ENCODE assay signal across 1 cellular context in the genomic region with DNA sequence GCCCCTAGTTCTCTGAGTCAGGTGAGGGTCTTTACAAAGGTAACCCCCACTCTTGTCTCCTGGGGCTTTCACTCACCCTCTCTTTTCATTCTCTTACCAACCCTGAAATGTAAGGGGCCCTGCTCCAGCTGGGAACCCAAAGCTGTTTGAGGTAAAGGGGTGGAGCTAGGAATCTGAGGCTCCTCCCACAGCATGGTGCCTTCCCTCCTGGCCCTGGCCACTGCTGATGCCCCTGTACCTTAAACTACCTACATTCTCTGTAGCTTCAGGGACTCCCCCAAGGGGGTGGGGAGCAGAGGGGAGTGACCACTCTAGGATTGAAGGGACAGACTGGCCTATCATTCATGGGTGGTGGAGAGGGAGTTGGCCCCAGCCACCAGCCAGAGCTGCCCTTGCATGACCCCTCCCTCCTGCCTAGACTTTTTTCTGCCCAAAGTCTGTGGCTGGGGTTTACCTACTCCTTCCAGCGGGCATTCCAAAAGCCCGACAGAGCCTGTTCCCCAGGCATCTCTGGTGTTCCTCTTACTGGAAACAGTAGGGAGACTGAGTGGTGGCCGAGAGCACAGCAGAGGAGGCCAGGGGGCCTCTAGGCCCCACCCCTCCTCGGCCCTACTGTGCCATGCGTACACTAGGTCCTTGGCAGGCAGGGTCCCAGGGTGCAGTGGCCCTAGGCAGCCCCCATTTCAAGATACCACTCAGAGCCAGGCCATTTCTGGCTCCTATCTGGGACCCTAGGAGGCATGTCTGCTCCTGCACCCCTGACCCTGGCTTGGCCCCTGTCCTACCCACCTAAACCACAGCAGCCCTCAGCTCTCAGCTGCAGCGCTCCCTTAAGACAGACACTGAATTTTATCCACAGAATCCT.
TF ChIP-seq lines count a peak whose summit lies in the region.

No MANE protein-coding gene starts in this region.

TF ChIP-seq in K562, 482 proteins besides CTCF, POLR2A, EP300 and RAD21:
- TF ChIP-seq SRSF7 (optimal IDR thresholded peaks at IDR 0.05; ENCODE audit: low read depth, low read length) (no peak), PHF20 (IDR thresholded peaks at IDR 0.05; ENCODE audit: partially characterized antibody) (no peak), ZNF561 (CRISPR knock-in tag; conservative IDR thresholded peaks at IDR 0.05) (no peak), SP1 (CRISPR knock-in tag; IDR thresholded peaks at IDR 0.05) (peak; percentile 3; the same call in 1 of the 2 replicates), NR2C2 (CRISPR knock-in tag; IDR thresholded peaks at IDR 0.05) (0 out of 2 replicates have a peak, but pooled peaks have one; percentile 28), NR2C2 (tag; IDR thresholded peaks at IDR 0.05) (no peak)
TF ChIP-seq in K562: peak in this region for 2.
